In the genomic region with DNA sequence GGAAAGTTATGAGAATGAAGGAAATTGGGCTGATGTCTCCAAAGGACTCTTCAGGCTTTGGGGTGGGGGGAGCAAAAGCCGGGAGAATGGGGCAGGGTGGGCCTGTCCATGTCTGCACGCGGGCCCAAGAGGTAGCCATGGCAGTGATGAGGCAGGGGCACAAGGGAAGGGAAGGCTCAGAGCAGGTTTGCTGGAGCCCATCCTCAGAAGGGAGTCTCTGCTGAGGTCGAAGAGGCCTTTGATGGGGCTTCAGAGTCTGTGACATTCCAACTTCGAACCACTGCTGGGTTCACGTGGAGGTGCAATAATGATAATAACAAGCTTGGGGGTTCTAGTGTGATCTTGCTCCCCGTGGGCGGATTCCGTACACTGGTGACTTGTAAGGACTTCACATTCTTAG, we compare ENCODE assay signal across 26 cellular contexts.
DNase-seq lines count a peak whose midpoint lies in the region; ATAC-seq and TF ChIP-seq lines count a peak whose summit lies in the region.
"Had no signal": no experiment of that assay in that cellular context is flagged by ENCODE, and none has a peak within 500 bp of the region (broad histone marks: within the 10 kb centered on the region; RNA-seq: fewer than 3 reads in every experiment).

No MANE protein-coding gene starts in this region.

- peaks cover 0 to 18% (median 3%) of the 10 kb centered on the region in 11 donors for H3K9me3 Mint-ChIP-seq in naive thymus-derived CD4-positive, alpha-beta T cell

- ATAC-seq in DND-41 (ENCODE audit: insufficient read depth, low read depth) (peak; percentile 25; the same call in 2 of the 3 replicates), GM19351 (IDR thresholded peaks at IDR 0.05; ENCODE audit: unreplicated experiment) (no peak), GM19463 (IDR thresholded peaks at IDR 0.05; ENCODE audit: unreplicated experiment) (no peak)
- ATAC-seq in naive thymus-derived CD4-positive, alpha-beta T cell = no peak
- ATAC-seq: stimulated activated effector memory CD8-positive, alpha-beta T cell treated with anti-CD3 and anti-CD28 coated beads, Interleukin-12 subunit alpha, Interleukin-12 subunit beta, amount 100 ng/mL, for 72 hours had no signal

- BruUV-seq in mammary epithelial cell (replicated peaks; lab: Mats Ljungman, UMichigan) = no TSS peak

- dilution Hi-C loops in mammary epithelial cell (cut with HindIII; ENCODE audit: low sequenced_read_pairs) = no loop called here

- WGBS in mammary epithelial cell (ENCODE audit: low coverage, missing lambda C conversion rate) = 66% methylated on average over 6 of the region's 9 CpGs

- H4K20me1 ChIP-seq in mammary epithelial cell (ENCODE audit: insufficient read depth, low read length) (no peaks in the 10 kb centered on the region), DND-41 (ENCODE audit: insufficient read depth, low read length) (no peaks in the 10 kb centered on the region)
- peaks cover 0 to 30% (median 0%) of the 10 kb centered on the region in 11 experiments; a peak in 4 of 22 replicates for H4K20me1 ChIP-seq in BLaER1 treated with 17β-estradiol and CSF1 and Interleukin-3, amounts not matched to agents 10 nM and 100 nM

- peak overlapping the region; percentile 42 for H2AFZ ChIP-seq in mammary epithelial cell (ENCODE audit: low read depth, low read length)
- H2AFZ ChIP-seq in DND-41 (ENCODE audit: low read depth, low read length) = no peak overlapping the region

- no peaks in the 10 kb centered on the region for H3K27me3 Mint-ChIP-seq in naive thymus-derived CD4-positive, alpha-beta T cell

- intact Hi-C loops in mammary epithelial cell (cut with micrococcal nuclease) = no loop called here
- intact Hi-C loops in breast epithelium (cut with DNase I; ENCODE audit: low total_unique reads) = loop anchor here (5.0 kb wide), 1 partner anchor 558 kb away; no protein-coding TSS in a partner anchor
- intact Hi-C loops in naive thymus-derived CD4-positive, alpha-beta T cell (cut with micrococcal nuclease) = no loop called here

- no peaks in the 10 kb centered on the region for H3K79me2 ChIP-seq in mammary epithelial cell (ENCODE audit: insufficient read depth, low read length)
- no peaks in the 10 kb centered on the region for H3K79me2 ChIP-seq in DND-41 (ENCODE audit: insufficient read depth, low read length)

- no peak for TF ChIP-seq CTCF in mammary epithelial cell (conservative IDR thresholded peaks at IDR 0.05 in 1 of 2, IDR thresholded peaks at IDR 0.05 in 1 of 2; ENCODE audit: extremely low read depth in 1 of 2, insufficient read depth in 1 of 2, low read depth in 1 of 2, low read length in 2 of 2)
- no peak for TF ChIP-seq CTCF in breast epithelium (IDR thresholded peaks at IDR 0.05)
- no peak for TF ChIP-seq CTCF in DND-41 (IDR thresholded peaks at IDR 0.05; ENCODE audit: borderline replicate concordance, extremely low read depth, low read length, poor library complexity, severe bottlenecking)

- H3K4me1 ChIP-seq in mammary epithelial cell (ENCODE audit: insufficient read depth, low read length) (peaks cover 9% of the 10 kb centered on the region), breast epithelium (no peaks in the 10 kb centered on the region), DND-41 (ENCODE audit: insufficient read depth, low read length) (peaks cover 13% of the 10 kb centered on the region)
- H3K4me1 ChIP-seq in BLaER1 treated with 17β-estradiol and CSF1 and Interleukin-3, amounts not matched to agents 10 nM and 100 nM = peaks cover 28 to 48% (median 40%) of the 10 kb centered on the region in 10 experiments
- H3K4me1 ChIP-seq in naive thymus-derived CD4-positive, alpha-beta T cell (ENCODE audit: control insufficient read depth in 2 of 2, insufficient read depth in 2 of 2, low read length in 2 of 2) = peaks cover 4 to 22% of the 10 kb centered on the region in 2 donors
- H3K4me1 ChIP-seq: right lobe of liver had no signal

- in situ Hi-C loops in mammary epithelial cell (cut with MboI; ENCODE audit: low sequenced_read_pairs in 2 of 2) = loop anchor here in 1 of 2 donors (25.0 kb wide), 1 partner anchor 852 kb away; no protein-coding TSS in a partner anchor

- H3K4me3 ChIP-seq in mammary epithelial cell (replicated peaks in 1 of 3; ENCODE audit: insufficient read depth in 1 of 3, low read depth in 2 of 3, low read length in 3 of 3) = no peak overlapping the region
- no peak overlapping the region for H3K4me3 ChIP-seq in breast epithelium
- H3K4me3 ChIP-seq in BLaER1 treated with 17β-estradiol and CSF1 and Interleukin-3, amounts not matched to agents 10 nM and 100 nM = no peak overlapping the region
- H3K4me3 ChIP-seq in DND-41 (ENCODE audit: low read depth in 1 of 2, low read length in 2 of 2) = no peak overlapping the region
- H3K4me3 ChIP-seq in naive thymus-derived CD4-positive, alpha-beta T cell (ENCODE audit: low read length) = peak overlapping the region; percentile 31
- H3K4me3 ChIP-seq: right lobe of liver had no signal

- H3K27me3 ChIP-seq in mammary epithelial cell (ENCODE audit: insufficient read depth, low read length) (no peaks in the 10 kb centered on the region), breast epithelium (no peaks in the 10 kb centered on the region), DND-41 (ENCODE audit: insufficient read depth, low read length, poor library complexity) (no peaks in the 10 kb centered on the region)
- peaks cover 0 to 8% (median 0%) of the 10 kb centered on the region in 11 experiments; a peak in 1 of 22 replicates for H3K27me3 ChIP-seq in BLaER1 treated with 17β-estradiol and CSF1 and Interleukin-3, amounts not matched to agents 10 nM and 100 nM
- H3K27me3 ChIP-seq in naive thymus-derived CD4-positive, alpha-beta T cell (ENCODE audit: control insufficient read depth in 2 of 2, insufficient read depth in 2 of 2, low read length in 2 of 2) = no peaks in the 10 kb centered on the region
- H3K27me3 ChIP-seq: neutrophil, right lobe of liver had no signal

- CTCF ChIA-PET in mammary epithelial cell (lab: Charles Lee; ENCODE audit: low non-redundant PET) = no interaction called here
- CTCF ChIA-PET in naive thymus-derived CD4-positive, alpha-beta T cell (lab: Charles Lee) = no interaction called here

- H3K27ac ChIP-seq in mammary epithelial cell (ENCODE audit: insufficient read depth, low read depth, low read length) (no peak overlapping the region), breast epithelium (no peak overlapping the region), DND-41 (ENCODE audit: low read length) (no peak overlapping the region)
- peak overlapping the region in 6 of 11 experiments; percentile 12 to 57 (median 34); a peak in 9 of 22 replicates for H3K27ac ChIP-seq in BLaER1 treated with 17β-estradiol and CSF1 and Interleukin-3, amounts not matched to agents 10 nM and 100 nM
- peak overlapping the region; percentile 35 for H3K27ac ChIP-seq in naive thymus-derived CD4-positive, alpha-beta T cell (ENCODE audit: low read depth, low read length)
- H3K27ac ChIP-seq: neutrophil, right lobe of liver had no signal

- TF ChIP-seq POLR2A in breast epithelium (IDR thresholded peaks at IDR 0.05) = no peak

- DNase-seq in mammary epithelial cell (no peak), breast epithelium (ENCODE audit: low spot score in 2 of 2) (no peak), DND-41 (no peak)
- no peak for DNase-seq in naive thymus-derived CD4-positive, alpha-beta T cell
- DNase-seq: anterior cingulate cortex; C1 segment of cervical spinal cord; DMS79; HCEC 1CT; hippocampal formation; KBM-7; mesenchymal stem cell; NCI-H1105; NCI-H2029; NCI-H510A treated with DMSO at 0.1 percent for 48 hours; right lobe of liver; RPMI8226; SK-N-SH; stimulated activated CD4-positive, alpha-beta T cell treated with anti-CD3 and anti-CD28 coated beads, Interleukin-12 subunit alpha, Interleukin-12 subunit beta, amount 100 ng/mL, for 4 hours; trophoblast cell had no signal

- H3K4me2 ChIP-seq in mammary epithelial cell (ENCODE audit: insufficient read depth, low read depth, low read length) = peak overlapping the region; percentile 18
- H3K4me2 ChIP-seq in BLaER1 treated with 17β-estradiol and CSF1 and Interleukin-3, amounts not matched to agents 10 nM and 100 nM = peak overlapping the region; percentile 68 to 91 (median 75)
- H3K4me2 ChIP-seq in DND-41 (ENCODE audit: insufficient read depth, low read length) = no peak overlapping the region
- H3K4me2 ChIP-seq: SK-N-SH had no signal

- H3K9ac ChIP-seq in mammary epithelial cell (ENCODE audit: insufficient read depth, low read length) (no peak overlapping the region), DND-41 (ENCODE audit: low read depth, low read length) (no peak overlapping the region)
- H3K9ac ChIP-seq in BLaER1 treated with 17β-estradiol and CSF1 and Interleukin-3, amounts not matched to agents 10 nM and 100 nM = peak overlapping the region in 4 of 11 experiments; percentile 2 to 44 (median 17); a peak in 5 of 22 replicates
- H3K9ac ChIP-seq: SK-N-SH had no signal

- H3K9me3 ChIP-seq in mammary epithelial cell (replicated peaks; ENCODE audit: insufficient read depth, low read length) = no peaks in the 10 kb centered on the region
- H3K9me3 ChIP-seq in breast epithelium = no peaks in the 10 kb centered on the region
- peaks cover 14 to 23% (median 20%) of the 10 kb centered on the region in 11 experiments for H3K9me3 ChIP-seq in BLaER1 treated with 17β-estradiol and CSF1 and Interleukin-3, amounts not matched to agents 10 nM and 100 nM (replicated peaks in 1 of 11)
- no peaks in the 10 kb centered on the region for H3K9me3 ChIP-seq in DND-41 (ENCODE audit: insufficient read depth, low read length, severe bottlenecking)
- no peaks in the 10 kb centered on the region for H3K9me3 ChIP-seq in naive thymus-derived CD4-positive, alpha-beta T cell (ENCODE audit: control insufficient read depth in 2 of 3, low read length in 3 of 3)
- H3K9me3 ChIP-seq: neutrophil, right lobe of liver, SK-N-SH had no signal

- peak overlapping the region in 7 of 9 donors; percentile 62 to 87 (median 69) for H3K27ac Mint-ChIP-seq in naive thymus-derived CD4-positive, alpha-beta T cell
- H3K27ac Mint-ChIP-seq: activated naive CD4-positive, alpha-beta T cell treated with anti-CD3 and anti-CD28 coated beads for 36 hours; activated T-helper 1 cell treated with anti-CD3 and anti-CD28 coated beads, Interleukin-12 subunit alpha, Interleukin-12 subunit beta, Interleukin-2, Interleukin-4 antibody, amounts not matched to agents 30 ng/mL and 10 ng/mL and 1 ng/mL, durations not matched to agents 14 hours and 24 hours and 36 hours; stimulated activated effector memory CD8-positive, alpha-beta T cell treated with anti-CD3 and anti-CD28 coated beads, Interleukin-12 subunit alpha, Interleukin-12 subunit beta, amount 100 ng/mL, for 72 hours had no signal

- H3K36me3 Mint-ChIP-seq in naive thymus-derived CD4-positive, alpha-beta T cell = no peaks in the 10 kb centered on the region
- H3K36me3 Mint-ChIP-seq: stimulated activated effector memory CD8-positive, alpha-beta T cell treated with anti-CD3 and anti-CD28 coated beads, Interleukin-12 subunit alpha, Interleukin-12 subunit beta, amount 100 ng/mL, for 72 hours had no signal

- H3K4me3 Mint-ChIP-seq in naive thymus-derived CD4-positive, alpha-beta T cell = peak overlapping the region in 9 of 10 donors; percentile 18 to 77 (median 71)
- H3K4me3 Mint-ChIP-seq: activated naive CD4-positive, alpha-beta T cell treated with anti-CD3 and anti-CD28 coated beads for 36 hours; activated T-helper 1 cell treated with anti-CD3 and anti-CD28 coated beads, Interleukin-12 subunit alpha, Interleukin-12 subunit beta, Interleukin-2, Interleukin-4 antibody, amounts not matched to agents 30 ng/mL and 10 ng/mL and 1 ng/mL, durations not matched to agents 14 hours and 24 hours and 36 hours; stimulated activated effector memory CD8-positive, alpha-beta T cell treated with anti-CD3 and anti-CD28 coated beads, Interleukin-12 subunit alpha, Interleukin-12 subunit beta, amount 100 ng/mL, for 72 hours had no signal

- H3K4me1 Mint-ChIP-seq in naive thymus-derived CD4-positive, alpha-beta T cell = peaks cover 9 to 49% (median 34%) of the 10 kb centered on the region in 7 donors
- H3K4me1 Mint-ChIP-seq: stimulated activated effector memory CD8-positive, alpha-beta T cell treated with anti-CD3 and anti-CD28 coated beads, Interleukin-12 subunit alpha, Interleukin-12 subunit beta, amount 100 ng/mL, for 72 hours had no signal

- H3K36me3 ChIP-seq in mammary epithelial cell (ENCODE audit: insufficient read depth, low read length) (no peaks in the 10 kb centered on the region), breast epithelium (no peaks in the 10 kb centered on the region), DND-41 (ENCODE audit: insufficient read depth, low read length) (no peaks in the 10 kb centered on the region)
- no peaks in the 10 kb centered on the region for H3K36me3 ChIP-seq in BLaER1 treated with 17β-estradiol and CSF1 and Interleukin-3, amounts not matched to agents 10 nM and 100 nM
- H3K36me3 ChIP-seq in naive thymus-derived CD4-positive, alpha-beta T cell (ENCODE audit: control insufficient read depth in 2 of 3, insufficient read depth in 3 of 3, low read length in 3 of 3) = no peaks in the 10 kb centered on the region
- H3K36me3 ChIP-seq: neutrophil, right lobe of liver had no signal

- POLR2A ChIA-PET in naive thymus-derived CD4-positive, alpha-beta T cell (lab: Charles Lee) = no interaction called here

Comparison
In these comparisons a context has a peak if more than half of its experiments do, and no peak if none do; other contexts are left out.
1. H3K27ac ChIP-seq: peak in BLaER1 treated with 17β-estradiol and CSF1 and Interleukin-3, amounts not matched to agents 10 nM and 100 nM (6 of 11) and naive thymus-derived CD4-positive, alpha-beta T cell (single experiment); none in mammary epithelial cell (single experiment), breast epithelium (0 of 2) and DND-41 (single experiment).